In genomic region chr3:15052335-15053242, GRCh38 we compare ENCODE assay signal across 16 cellular contexts. TPM values are rescaled to one million over a fixed set of nuclear protein-coding genes. Genes with fewer than 3 reads are reported as not detected.
DNase-seq lines count a peak whose midpoint lies in the region; ATAC-seq and TF ChIP-seq lines count a peak whose summit lies in the region.
"Had no signal": no experiment of that assay in that cellular context is flagged by ENCODE, and none has a peak within 500 bp of the region (broad histone marks: within the 10 kb centered on the region; RNA-seq: fewer than 3 reads in every experiment).

No MANE protein-coding gene starts in this region.

- H3K27ac Mint-ChIP-seq in CD4-positive, CD25-positive, alpha-beta regulatory T cell = peak overlapping the region; percentile 49 to 79 (median 67)
- H3K27ac Mint-ChIP-seq in activated CD4-positive, alpha-beta memory T cell treated with anti-CD3 and anti-CD28 coated beads, Interleukin-2, amount 10 ng/mL, durations not matched to agents 7 days and 5 days = peak overlapping the region; percentile 32
- H3K27ac Mint-ChIP-seq in naive B cell (peak overlapping the region in 5 of 6 donors; percentile 39 to 94 (median 76)), mesothelial cell of epicardium (no peak overlapping the region)
- H3K27ac Mint-ChIP-seq in activated T-helper 1 cell treated with anti-CD3 and anti-CD28 coated beads, Interleukin-12 subunit alpha, Interleukin-12 subunit beta, Interleukin-2, Interleukin-4 antibody, amounts not matched to agents 30 ng/mL and 10 ng/mL and 1 ng/mL, durations not matched to agents 14 hours and 24 hours and 36 hours = no peak overlapping the region

- H3K9me3 Mint-ChIP-seq in CD4-positive, CD25-positive, alpha-beta regulatory T cell = peaks cover 0 to 2% (median 0%) of the 10 kb centered on the region in 7 donors
- no peaks in the 10 kb centered on the region for H3K9me3 Mint-ChIP-seq in activated CD4-positive, alpha-beta memory T cell treated with anti-CD3 and anti-CD28 coated beads, Interleukin-2, amount 10 ng/mL, durations not matched to agents 7 days and 5 days
- H3K9me3 Mint-ChIP-seq in naive B cell = peaks cover 0 to 4% (median 1%) of the 10 kb centered on the region in 7 donors
- H3K9me3 Mint-ChIP-seq in activated T-helper 1 cell treated with anti-CD3 and anti-CD28 coated beads, Interleukin-12 subunit alpha, Interleukin-12 subunit beta, Interleukin-2, Interleukin-4 antibody, amounts not matched to agents 30 ng/mL and 10 ng/mL and 1 ng/mL, durations not matched to agents 14 hours and 24 hours and 36 hours = no peaks in the 10 kb centered on the region
- H3K9me3 Mint-ChIP-seq in mesothelial cell of epicardium = no peaks in the 10 kb centered on the region

- intact Hi-C loops in posterior cingulate gyrus (cut with DNase I) = loop anchor here (10.0 kb wide), 1 partner anchor 128 kb away; no protein-coding TSS in a partner anchor
- intact Hi-C loops in activated T-helper 1 cell treated with anti-CD3 and anti-CD28 coated beads, Interleukin-12 subunit alpha, Interleukin-12 subunit beta, Interleukin-2, Interleukin-4 antibody, amounts not matched to agents 30 ng/mL and 10 ng/mL and 1 ng/mL, durations not matched to agents 14 hours and 24 hours and 36 hours (cut with micrococcal nuclease) = loop anchor here (5.0 kb wide), 1 partner anchor 125 kb away; no protein-coding TSS in a partner anchor

- peaks cover 11% of the 10 kb centered on the region for H3K4me1 ChIP-seq in CD4-positive, CD25-positive, alpha-beta regulatory T cell (ENCODE audit: control insufficient read depth, insufficient read depth, low read length, poor library complexity, severe bottlenecking)
- H3K4me1 ChIP-seq: gastroesophageal sphincter, right atrium auricular region had no signal

- no peak overlapping the region for H3K27ac ChIP-seq in CD4-positive, CD25-positive, alpha-beta regulatory T cell (ENCODE audit: insufficient read depth, low read length, poor library complexity, severe bottlenecking)
- H3K27ac ChIP-seq: gastroesophageal sphincter, GM23248, right atrium auricular region had no signal

- H3K36me3 ChIP-seq in CD4-positive, CD25-positive, alpha-beta regulatory T cell (ENCODE audit: control insufficient read depth, insufficient read depth, low read length) = peaks cover 60% of the 10 kb centered on the region

- no peak overlapping the region for H3K4me3 ChIP-seq in CD4-positive, CD25-positive, alpha-beta regulatory T cell (ENCODE audit: low read depth, low read length)
- H3K4me3 ChIP-seq: gastroesophageal sphincter, GM23248, right atrium auricular region had no signal

- no peak for DNase-seq in CD4-positive, CD25-positive, alpha-beta regulatory T cell
- peak; percentile 71 for DNase-seq in ELF-1 (ENCODE audit: low read depth, low spot score)
- no peak for DNase-seq in activated CD4-positive, alpha-beta memory T cell treated with anti-CD3 and anti-CD28 coated beads, Interleukin-2, amount 10 ng/mL, durations not matched to agents 7 days and 5 days
- DNase-seq in naive B cell = no peak
- no peak for DNase-seq in posterior cingulate gyrus
- DNase-seq in GM19240 (ENCODE audit: insufficient read length, low spot score) = no peak
- no peak for DNase-seq in activated T-helper 1 cell treated with anti-CD3 and anti-CD28 coated beads, Interleukin-12 subunit alpha, Interleukin-12 subunit beta, Interleukin-2, Interleukin-4 antibody, amounts not matched to agents 30 ng/mL and 10 ng/mL and 1 ng/mL, durations not matched to agents 14 hours and 24 hours and 36 hours (ENCODE audit: low spot score)
- no peak for DNase-seq in mesothelial cell of epicardium (ENCODE audit: low spot score in 2 of 2, unreplicated experiment in 2 of 2)
- DNase-seq: activated CD4-positive, alpha-beta T cell treated with anti-CD3 and anti-CD28 coated beads, Interleukin-2, amount 10 ng/mL, durations not matched to agents 7 days and 5 days; C1 segment of cervical spinal cord; effector CD4-positive, alpha-beta T cell; GM23248; NCI-H1048; stimulated activated CD4-positive, alpha-beta T cell treated with anti-CD3 and anti-CD28 coated beads, Interleukin-2, amount 100 ng/mL, for 48 hours had no signal

- no peak for ATAC-seq in CD4-positive, CD25-positive, alpha-beta regulatory T cell (ENCODE audit: low read depth in 2 of 2)
- no peak for ATAC-seq in naive B cell (ENCODE audit: low read depth in 2 of 2)
- ATAC-seq: gastroesophageal sphincter had no signal

- no peak for TF ChIP-seq CTCF in mesothelial cell of epicardium (IDR thresholded peaks at IDR 0.05; ENCODE audit: unreplicated experiment)

- CTCF ChIA-PET in activated CD4-positive, alpha-beta memory T cell treated with anti-CD3 and anti-CD28 coated beads, Interleukin-2, amount 10 ng/mL, durations not matched to agents 7 days and 5 days (lab: Charles Lee) = interaction anchor here (1.1 to 3.6 kb wide), 3 partner anchors 12 to 58 kb away, joined by 3 to 28 read pairs (median 15); partner anchors contain the start of gene MRPS25

- H3K27me3 Mint-ChIP-seq in CD4-positive, CD25-positive, alpha-beta regulatory T cell = no peaks in the 10 kb centered on the region
- H3K27me3 Mint-ChIP-seq in activated CD4-positive, alpha-beta memory T cell treated with anti-CD3 and anti-CD28 coated beads, Interleukin-2, amount 10 ng/mL, durations not matched to agents 7 days and 5 days = no peaks in the 10 kb centered on the region
- H3K27me3 Mint-ChIP-seq in naive B cell (no peaks in the 10 kb centered on the region), mesothelial cell of epicardium (ENCODE audit: low read depth) (no peaks in the 10 kb centered on the region)
- H3K27me3 Mint-ChIP-seq in activated T-helper 1 cell treated with anti-CD3 and anti-CD28 coated beads, Interleukin-12 subunit alpha, Interleukin-12 subunit beta, Interleukin-2, Interleukin-4 antibody, amounts not matched to agents 30 ng/mL and 10 ng/mL and 1 ng/mL, durations not matched to agents 14 hours and 24 hours and 36 hours (ENCODE audit: insufficient read depth) = no peaks in the 10 kb centered on the region
- H3K27me3 Mint-ChIP-seq: activated CD4-positive, alpha-beta T cell treated with anti-CD3 and anti-CD28 coated beads, Interleukin-2, amount 10 ng/mL, durations not matched to agents 7 days and 5 days had no signal

- H3K4me3 Mint-ChIP-seq in CD4-positive, CD25-positive, alpha-beta regulatory T cell = peak overlapping the region in 1 of 4 donors; percentile 51
- no peak overlapping the region for H3K4me3 Mint-ChIP-seq in activated CD4-positive, alpha-beta memory T cell treated with anti-CD3 and anti-CD28 coated beads, Interleukin-2, amount 10 ng/mL, durations not matched to agents 7 days and 5 days
- H3K4me3 Mint-ChIP-seq in naive B cell (peak overlapping the region in 3 of 8 donors; percentile 20 to 38 (median 23)), mesothelial cell of epicardium (no peak overlapping the region)
- H3K4me3 Mint-ChIP-seq in activated T-helper 1 cell treated with anti-CD3 and anti-CD28 coated beads, Interleukin-12 subunit alpha, Interleukin-12 subunit beta, Interleukin-2, Interleukin-4 antibody, amounts not matched to agents 30 ng/mL and 10 ng/mL and 1 ng/mL, durations not matched to agents 14 hours and 24 hours and 36 hours = no peak overlapping the region
- H3K4me3 Mint-ChIP-seq: activated CD4-positive, alpha-beta T cell treated with anti-CD3 and anti-CD28 coated beads, Interleukin-2, amount 10 ng/mL, durations not matched to agents 7 days and 5 days had no signal

- H3K9me3 ChIP-seq in CD4-positive, CD25-positive, alpha-beta regulatory T cell (ENCODE audit: control insufficient read depth in 2 of 2, low read length in 2 of 2) = no peaks in the 10 kb centered on the region
- H3K9me3 ChIP-seq: gastroesophageal sphincter, right atrium auricular region had no signal

- H3K36me3 Mint-ChIP-seq in CD4-positive, CD25-positive, alpha-beta regulatory T cell = peaks cover 14% of the 10 kb centered on the region
- H3K36me3 Mint-ChIP-seq in activated CD4-positive, alpha-beta memory T cell treated with anti-CD3 and anti-CD28 coated beads, Interleukin-2, amount 10 ng/mL, durations not matched to agents 7 days and 5 days (ENCODE audit: low read depth) = peaks cover 63% of the 10 kb centered on the region
- peaks cover 5 to 14% of the 10 kb centered on the region in 2 donors for H3K36me3 Mint-ChIP-seq in naive B cell
- peaks cover 39% of the 10 kb centered on the region for H3K36me3 Mint-ChIP-seq in activated T-helper 1 cell treated with anti-CD3 and anti-CD28 coated beads, Interleukin-12 subunit alpha, Interleukin-12 subunit beta, Interleukin-2, Interleukin-4 antibody, amounts not matched to agents 30 ng/mL and 10 ng/mL and 1 ng/mL, durations not matched to agents 14 hours and 24 hours and 36 hours (ENCODE audit: low read depth)
- peaks cover 18% of the 10 kb centered on the region for H3K36me3 Mint-ChIP-seq in mesothelial cell of epicardium

- peaks cover 25 to 37% (median 31%) of the 10 kb centered on the region in 4 donors for H3K4me1 Mint-ChIP-seq in CD4-positive, CD25-positive, alpha-beta regulatory T cell
- peaks cover 36% of the 10 kb centered on the region for H3K4me1 Mint-ChIP-seq in activated CD4-positive, alpha-beta memory T cell treated with anti-CD3 and anti-CD28 coated beads, Interleukin-2, amount 10 ng/mL, durations not matched to agents 7 days and 5 days
- H3K4me1 Mint-ChIP-seq in naive B cell (peaks cover 45 to 73% (median 66%) of the 10 kb centered on the region in 3 donors), mesothelial cell of epicardium (no peaks in the 10 kb centered on the region)
- H3K4me1 Mint-ChIP-seq in activated T-helper 1 cell treated with anti-CD3 and anti-CD28 coated beads, Interleukin-12 subunit alpha, Interleukin-12 subunit beta, Interleukin-2, Interleukin-4 antibody, amounts not matched to agents 30 ng/mL and 10 ng/mL and 1 ng/mL, durations not matched to agents 14 hours and 24 hours and 36 hours (ENCODE audit: low read depth) = peaks cover 21% of the 10 kb centered on the region

- H3K27me3 ChIP-seq in CD4-positive, CD25-positive, alpha-beta regulatory T cell (ENCODE audit: control insufficient read depth, insufficient read depth, low read length) = no peaks in the 10 kb centered on the region
- H3K27me3 ChIP-seq: gastroesophageal sphincter, right atrium auricular region had no signal

- POLR2A ChIA-PET in activated CD4-positive, alpha-beta memory T cell treated with anti-CD3 and anti-CD28 coated beads, Interleukin-2, amount 10 ng/mL, durations not matched to agents 7 days and 5 days (lab: Charles Lee) = interaction anchor here (1.2 to 4.4 kb wide), 2 partner anchors 12 to 28 kb away, joined by 3 to 20 read pairs; partner anchors contain the start of gene MRPS25

RNA-seq across cellular contexts. Expression of gene MRPS25, which starts 12.5 kb away (rescaled TPM):
- total RNA-seq in CD4-positive, CD25-positive, alpha-beta regulatory T cell = 48.0 TPM
- polyA plus RNA-seq in CD4-positive, CD25-positive, alpha-beta regulatory T cell = 10 to 100 TPM; 14.7 to 20.2 (median 16.6) TPM
- 10 to 100 TPM; 34.6 to 35.0 TPM for total RNA-seq in activated CD4-positive, alpha-beta memory T cell treated with anti-CD3 and anti-CD28 coated beads, Interleukin-2, amount 10 ng/mL, durations not matched to agents 7 days and 5 days
- polyA plus RNA-seq in naive B cell (ENCODE audit: low read depth in 6 of 6) = 10 to 100 TPM; 13.8 to 28.5 (median 19.3) TPM
- total RNA-seq in activated T-helper 1 cell treated with anti-CD3 and anti-CD28 coated beads, Interleukin-12 subunit alpha, Interleukin-12 subunit beta, Interleukin-2, Interleukin-4 antibody, amounts not matched to agents 30 ng/mL and 10 ng/mL and 1 ng/mL, durations not matched to agents 14 hours and 24 hours and 36 hours = 96.5 and 105 TPM in 2 replicates
- total RNA-seq in mesothelial cell of epicardium = 66.3 to 70.4 TPM (median 66.7 TPM) in 3 replicates

RNA-seq across cellular contexts. Expression of gene RBSN, which starts 46.4 kb away (rescaled TPM):
- 41.0 TPM for total RNA-seq in CD4-positive, CD25-positive, alpha-beta regulatory T cell
- 10 to 100 TPM; 16.9 to 27.6 (median 19.7) TPM for polyA plus RNA-seq in CD4-positive, CD25-positive, alpha-beta regulatory T cell
- total RNA-seq in activated CD4-positive, alpha-beta memory T cell treated with anti-CD3 and anti-CD28 coated beads, Interleukin-2, amount 10 ng/mL, durations not matched to agents 7 days and 5 days = 10 to 100 TPM; 19.4 to 19.7 TPM
- 10 to 100 TPM; 10.5 to 30.5 (median 19.1) TPM for polyA plus RNA-seq in naive B cell (ENCODE audit: low read depth in 6 of 6)
- total RNA-seq in activated T-helper 1 cell treated with anti-CD3 and anti-CD28 coated beads, Interleukin-12 subunit alpha, Interleukin-12 subunit beta, Interleukin-2, Interleukin-4 antibody, amounts not matched to agents 30 ng/mL and 10 ng/mL and 1 ng/mL, durations not matched to agents 14 hours and 24 hours and 36 hours = 11.7 and 12.5 TPM in 2 replicates
- total RNA-seq in mesothelial cell of epicardium = 35.2 to 38.1 TPM (median 35.8 TPM) in 3 replicates

Comparison
In these comparisons a context has a peak if more than half of its experiments do, and no peak if none do; other contexts are left out.
1. H3K27ac Mint-ChIP-seq: peak in CD4-positive, CD25-positive, alpha-beta regulatory T cell (3 of 3), activated CD4-positive, alpha-beta memory T cell treated with anti-CD3 and anti-CD28 coated beads, Interleukin-2, amount 10 ng/mL, durations not matched to agents 7 days and 5 days (single experiment) and naive B cell (5 of 6); none in activated T-helper 1 cell treated with anti-CD3 and anti-CD28 coated beads, Interleukin-12 subunit alpha, Interleukin-12 subunit beta, Interleukin-2, Interleukin-4 antibody, amounts not matched to agents 30 ng/mL and 10 ng/mL and 1 ng/mL, durations not matched to agents 14 hours and 24 hours and 36 hours (single experiment) and mesothelial cell of epicardium (single experiment).